21 cellular contexts compared by ENCODE assay signal in the genomic region with DNA sequence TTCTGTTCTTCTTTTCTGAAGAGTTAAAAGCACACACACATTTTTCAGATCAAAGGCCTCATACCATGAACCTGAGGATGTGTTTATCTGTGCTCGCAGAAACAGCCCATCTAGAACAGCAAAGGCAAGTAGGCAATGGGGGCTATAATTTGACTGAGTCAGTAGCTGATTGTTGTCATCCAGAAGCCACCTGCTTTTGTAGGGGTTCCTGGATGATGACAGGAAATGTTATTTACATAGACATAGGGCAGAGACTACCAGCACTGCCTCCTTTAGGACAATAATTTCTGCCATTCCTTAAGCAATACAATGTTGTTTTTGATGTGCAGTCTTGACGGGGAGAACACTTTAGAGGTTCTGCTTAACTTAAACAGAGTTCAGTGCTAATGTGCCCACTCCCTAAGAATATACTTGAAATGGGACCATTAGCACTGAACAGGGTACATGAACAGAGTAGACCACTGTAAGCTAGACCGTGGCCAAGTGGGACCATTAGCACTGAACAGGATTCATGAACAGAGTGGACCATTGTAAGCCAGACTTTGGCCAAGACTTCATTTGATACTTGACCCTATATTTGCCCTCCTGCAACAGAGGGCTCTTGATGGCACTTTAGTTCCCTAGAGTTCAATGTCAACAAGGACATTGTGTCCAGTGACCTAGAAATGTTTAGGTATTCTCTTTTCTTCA. TPM values are rescaled to one million over a fixed set of nuclear protein-coding genes. Genes with fewer than 3 reads are reported as not detected.
"Had no signal": no experiment of that assay in that cellular context is flagged by ENCODE, and none has a peak within 500 bp of the region (broad histone marks: within the 10 kb centered on the region; RNA-seq: fewer than 3 reads in every experiment).

No MANE protein-coding gene starts in this region.

- H3K4me1 ChIP-seq: colonic mucosa, foreskin keratinocyte, spleen, tibial artery, vagina had no signal

- DNase-seq: colonic mucosa; effector CD4-positive, alpha-beta T cell; endodermal cell; erythroblast; foreskin keratinocyte; left colon; mesenchymal stem cell; midbrain; naive thymus-derived CD4-positive, alpha-beta T cell; posterior cingulate gyrus; spleen; stimulated activated CD4-positive, alpha-beta T cell treated with anti-CD3 and anti-CD28 coated beads, Interleukin-15, amount 100 ng/mL, for 24 hours; stimulated activated CD4-positive, alpha-beta T cell treated with anti-CD3 and anti-CD28 coated beads, Interleukin-1b, Interleukin-23, amount 100 ng/mL, for 48 hours; stimulated activated CD4-positive, alpha-beta T cell treated with anti-CD3 and anti-CD28 coated beads, Interleukin-4, amount 100 ng/mL, for 24 hours; stimulated activated naive CD4-positive, alpha-beta T cell treated with Interleukin-2 at 50 U/mL for 16 hours; tibial artery; upper lobe of left lung had no signal

- H3K36me3 ChIP-seq: colonic mucosa, neutrophil, spleen, tibial artery, upper lobe of left lung, vagina had no signal

- H3K9me3 ChIP-seq: colonic mucosa, neutrophil, spleen, tibial artery, upper lobe of left lung, vagina had no signal

- H3K9me3 Mint-ChIP-seq: endodermal cell had no signal

- H3K4me1 Mint-ChIP-seq: naive thymus-derived CD4-positive, alpha-beta T cell had no signal

- H3K4me3 ChIP-seq: colonic mucosa, spleen, tibial artery, upper lobe of left lung, vagina had no signal

- H3K27ac Mint-ChIP-seq: endodermal cell; naive thymus-derived CD4-positive, alpha-beta T cell had no signal

- H3K27me3 ChIP-seq: colonic mucosa, foreskin keratinocyte, neutrophil, spleen, tibial artery, upper lobe of left lung, vagina had no signal

- ATAC-seq: foreskin keratinocyte; left colon; naive thymus-derived CD4-positive, alpha-beta T cell; sciatic nerve had no signal

- H3K36me3 Mint-ChIP-seq: naive thymus-derived CD4-positive, alpha-beta T cell had no signal

- H3K27ac ChIP-seq: colonic mucosa, foreskin keratinocyte, neutrophil, spleen, tibial artery, upper lobe of left lung, vagina had no signal

- H3K4me3 Mint-ChIP-seq: endodermal cell; naive thymus-derived CD4-positive, alpha-beta T cell had no signal

RNA-seq across cellular contexts. Expression of gene CCSER1, which starts 42.8 kb away (rescaled TPM):
- total RNA-seq: osteocyte had no signal
